ENCODE assay signal across 8 cellular contexts in genomic region chr2:126658316-126658909, GRCh38. TPM values are rescaled to one million over a fixed set of nuclear protein-coding genes. Genes with fewer than 3 reads are reported as not detected.
DNase-seq lines count a peak whose midpoint lies in the region; ATAC-seq and TF ChIP-seq lines count a peak whose summit lies in the region.

No MANE protein-coding gene starts in this region.

- H3K27ac ChIP-seq in prostate gland, result peak overlapping the region; percentile 85 to 94

- no peak for DNase-seq in central memory CD8-positive, alpha-beta T cell (ENCODE audit: low spot score in 2 of 2)
- DNase-seq in prostate gland (ENCODE audit: low spot score) (no peak), NCI-H187 treated with DMSO at 0.1 percent for 48 hours (lab: John Stamatoyannopoulos, UW) (no peak), dermis blood vessel endothelial cell (no peak), posterior vena cava (ENCODE audit: low spot score) (no peak)

- no peak for TF ChIP-seq POLR2A in prostate gland (IDR thresholded peaks at IDR 0.05)

- peaks cover 29% of the 10 kb centered on the region for H3K36me3 Mint-ChIP-seq in central memory CD8-positive, alpha-beta T cell (ENCODE audit: insufficient read depth)

- H3K27me3 ChIP-seq in prostate gland (replicated peaks; ENCODE audit: insufficient read depth), result no peaks in the 10 kb centered on the region

- H3K9me3 ChIP-seq in prostate gland, result no peaks in the 10 kb centered on the region

- intact Hi-C loops in prostate gland (cut with DNase I) (loop anchor here (5.0 to 10.0 kb wide), 2 partner anchors 119 to 426 kb away; no protein-coding TSS in a partner anchor), posterior vena cava (cut with DNase I) (loop anchor here in 1 of 2 donors (10.0 kb wide), 1 partner anchor 406 kb away; no protein-coding TSS in a partner anchor)

- no peaks in the 10 kb centered on the region for H3K4me1 ChIP-seq in prostate gland (replicated peaks)

- H3K9me3 Mint-ChIP-seq in central memory CD8-positive, alpha-beta T cell, result no peaks in the 10 kb centered on the region

- ATAC-seq in GM18909 (IDR thresholded peaks at IDR 0.05; ENCODE audit: poor library complexity, unreplicated experiment) (peak; percentile 10), HG03108 (IDR thresholded peaks at IDR 0.05; ENCODE audit: unreplicated experiment) (peak; percentile 2), HG03039 (IDR thresholded peaks at IDR 0.05; ENCODE audit: unreplicated experiment) (no peak)
- no peak for ATAC-seq in central memory CD8-positive, alpha-beta T cell (replicated peaks; ENCODE audit: extremely low read depth, poor library complexity, severe bottlenecking)

- peak overlapping the region; percentile 96 for H3K4me3 Mint-ChIP-seq in central memory CD8-positive, alpha-beta T cell

- H3K27ac Mint-ChIP-seq in central memory CD8-positive, alpha-beta T cell (ENCODE audit: low read depth), result peak overlapping the region; percentile 98

- no peaks in the 10 kb centered on the region for H3K36me3 ChIP-seq in prostate gland

- H3K27me3 Mint-ChIP-seq in central memory CD8-positive, alpha-beta T cell, result no peaks in the 10 kb centered on the region

- no peak overlapping the region for H3K4me3 ChIP-seq in prostate gland

- TF ChIP-seq CTCF in prostate gland (IDR thresholded peaks at IDR 0.05), result no peak

- WGBS in prostate gland, result 54% methylated on average over 2 of the region's 2 CpGs

- peaks cover 81% of the 10 kb centered on the region for H3K4me1 Mint-ChIP-seq in central memory CD8-positive, alpha-beta T cell

RNA-seq across cellular contexts. Expression of gene GYPC, which starts 2.5 kb away (rescaled TPM):
- total RNA-seq in prostate gland (10 to 100 TPM; 17.3 to 32.9 TPM), dermis blood vessel endothelial cell (227 and 297 TPM in 2 replicates), posterior vena cava (100 to 1,000 TPM; 107 to 115 TPM)

Comparison
In these comparisons a context has a peak if more than half of its experiments do, and no peak if none do; other contexts are left out.
1. ATAC-seq: peak in GM18909 (single experiment) and HG03108 (single experiment); none in central memory CD8-positive, alpha-beta T cell (single experiment) and HG03039 (single experiment).